Comparison of ENCODE assay signal across 7 cellular contexts in the genomic region with DNA sequence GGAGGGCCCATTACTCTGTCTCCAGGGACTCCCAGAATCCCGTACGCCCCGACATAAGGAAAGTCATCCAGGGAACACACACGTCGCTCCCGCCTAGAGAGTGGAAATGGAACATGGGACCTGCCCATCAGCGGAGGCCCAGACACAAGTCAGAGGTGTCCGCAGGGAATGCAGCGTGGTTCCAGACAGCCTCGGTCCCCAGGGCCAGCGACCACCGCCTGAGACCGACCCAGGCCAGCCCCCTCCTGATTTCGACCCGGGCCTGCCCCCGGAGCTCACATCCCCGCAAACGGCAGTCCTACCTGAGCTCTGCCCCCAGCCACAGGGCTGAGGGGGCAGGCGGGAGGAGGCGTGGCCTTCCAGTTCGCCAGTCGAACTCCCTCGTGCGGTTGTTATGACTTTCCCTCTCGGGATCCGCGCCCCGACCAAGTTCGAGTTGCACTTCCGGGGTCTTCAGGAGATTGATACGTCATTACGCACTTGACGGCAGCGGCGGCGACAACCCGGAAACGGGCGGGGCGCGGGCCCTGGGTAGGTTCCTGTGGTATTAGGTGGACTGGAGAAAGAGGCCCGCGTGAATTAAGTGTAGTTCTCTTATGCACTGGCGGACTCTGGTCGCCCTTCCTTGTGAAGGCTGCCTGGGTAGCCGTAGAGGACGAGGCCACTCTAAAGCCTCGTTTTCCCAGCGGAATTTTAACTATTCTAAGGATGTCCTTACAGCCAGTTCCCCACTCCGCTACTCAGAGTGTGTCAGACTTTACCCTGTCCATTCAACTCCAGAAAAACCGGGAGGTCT.
DNase-seq lines count a peak whose midpoint lies in the region; ATAC-seq and TF ChIP-seq lines count a peak whose summit lies in the region.

No MANE protein-coding gene starts in this region.

- TF ChIP-seq CTCF in astrocyte of the spinal cord (IDR thresholded peaks at IDR 0.05; ENCODE audit: low read depth, low read length), result peak; percentile 23

- DNase-seq in NCI-H2029 (lab: John Stamatoyannopoulos, UW) (peak; percentile 95), T1000 (lab: John Stamatoyannopoulos, UW) (peak; percentile 87), astrocyte of the spinal cord (ENCODE audit: low read depth, low spot score) (peak; percentile 98), hippocampal formation (lab: John Stamatoyannopoulos, UW) (peak; percentile 87 to 91), retina (peak; percentile 95)

- ATAC-seq in GM18511 (IDR thresholded peaks at IDR 0.05; ENCODE audit: unreplicated experiment), result peak; percentile 100
- peak; percentile 100 for ATAC-seq in HG03025 (IDR thresholded peaks at IDR 0.05; ENCODE audit: low FRiP score, unreplicated experiment)

- peak overlapping the region; percentile 95 for H3K4me3 ChIP-seq in astrocyte of the spinal cord (ENCODE audit: low read depth, low read length)

- in situ Hi-C loops in astrocyte of the spinal cord (cut with HindIII; ENCODE audit: low sequenced_read_pairs), result no loop called here

Comparison
In these comparisons a context has a peak if more than half of its experiments do, and no peak if none do; other contexts are left out.
1. Peak in every context shown above with its lines: DNase-seq, ATAC-seq and H3K4me3 ChIP-seq.